ENCODE assay signal across 19 cellular contexts in genomic region chr13:67123165-67123564, GRCh38.
DNase-seq lines count a peak whose midpoint lies in the region; ATAC-seq, FAIRE-seq and TF ChIP-seq lines count a peak whose summit lies in the region.
"Had no signal": no experiment of that assay in that cellular context is flagged by ENCODE, and none has a peak within 500 bp of the region (broad histone marks: within the 10 kb centered on the region; RNA-seq: fewer than 3 reads in every experiment).

No MANE protein-coding gene starts in this region.

- H3K4me2 ChIP-seq in A549, result peak overlapping the region; percentile 77
- H3K4me2 ChIP-seq in OCI-LY7 (ENCODE audit: low read length), result peak overlapping the region; percentile 19; the same call in 1 of the 2 replicates
- H3K4me2 ChIP-seq: SK-N-SH had no signal

- FAIRE-seq in A549 (lab: Jason Lieb, UNC) (no peak), H54 (lab: Jason Lieb, UNC) (no peak)
- FAIRE-seq: GM19239 had no signal

- no peak for TF ChIP-seq EP300 in A549 (IDR thresholded peaks at IDR 0.05)

- POLR2A ChIA-PET in A549 (lab: Yijun Ruan, JAX) (interaction anchor here (0.6 kb wide), 1 partner anchor 108 kb away, joined by 3 read pairs; no protein-coding TSS in a partner anchor), OCI-LY7 (lab: Charles Lee) (interaction anchor here (1.0 to 3.2 kb wide), 7 partner anchors 9 to 575 kb away, joined by 3 to 11 read pairs (median 3); no protein-coding TSS in a partner anchor)

- TF ChIP-seq RAD21 in A549 (conservative IDR thresholded peaks at IDR 0.05 in 1 of 2, IDR thresholded peaks at IDR 0.05 in 1 of 2), result no peak

- no peak overlapping the region for H3K9ac ChIP-seq in duodenal mucosa (ENCODE audit: low read depth in 1 of 2, low read length in 2 of 2)
- H3K9ac ChIP-seq: SK-N-SH had no signal

- H4K20me1 ChIP-seq in OCI-LY7 (ENCODE audit: insufficient read depth, low read length), result no peaks in the 10 kb centered on the region

- DNase-seq in A549 (ENCODE audit: low read depth in 1 of 2, low spot score in 1 of 2), result peak in 1 of 2 experiments; percentile 51
- DNase-seq in HT-29 (ENCODE audit: low spot score), result peak; percentile 28
- peak; percentile 31 for DNase-seq in OCI-LY7 (ENCODE audit: low spot score)
- no peak for DNase-seq in NCI-H524 treated with DMSO at 0.1 percent for 48 hours (lab: John Stamatoyannopoulos, UW)
- DNase-seq in H54 (ENCODE audit: insufficient read length, low spot score), result no peak
- no peak for DNase-seq in activated effector memory CD4-positive, alpha-beta T cell treated with Interleukin-2 at 50 U/mL for 16 hours
- DNase-seq: ACHN, AML-193, KG1, NCI-H146, NCI-H2081 treated with DMSO at 0.1 percent for 48 hours, NCI-H82, SHP77, SK-N-SH had no signal

- ATAC-seq in A549 (no peak), HG02885 (IDR thresholded peaks at IDR 0.05; ENCODE audit: poor library complexity, unreplicated experiment) (no peak)

- no peaks in the 10 kb centered on the region; the same call in 1 of the 2 replicates for H3K36me3 ChIP-seq in OCI-LY7 (ENCODE audit: insufficient read depth, low read length)
- no peaks in the 10 kb centered on the region for H3K36me3 ChIP-seq in duodenal mucosa (ENCODE audit: control insufficient read depth in 1 of 2, insufficient read depth in 2 of 2, low read length in 2 of 2)
- H3K36me3 ChIP-seq: HAP-1 had no signal

- H3K9me2 ChIP-seq in OCI-LY7 (ENCODE audit: insufficient read depth, low read length), result no peaks in the 10 kb centered on the region
- H3K9me2 ChIP-seq: SK-N-SH had no signal

- H2AFZ ChIP-seq in OCI-LY7 (ENCODE audit: low read length), result peak overlapping the region; percentile 54

- H3K4me3 ChIP-seq in A549 (peak overlapping the region; percentile 23; the same call in 1 of the 3 replicates), OCI-LY7 (ENCODE audit: low read depth, low read length, poor library complexity, severe bottlenecking) (no peak overlapping the region), duodenal mucosa (ENCODE audit: low read depth in 1 of 2, low read length in 2 of 2) (peak overlapping the region; percentile 36 to 45)
- H3K4me3 ChIP-seq: HAP-1 had no signal

- 2% methylated on average over 3 of the region's 3 CpGs for WGBS in A549 (ENCODE audit: missing lambda C conversion rate)

- intact Hi-C loops in OCI-LY7 (cut with micrococcal nuclease; ENCODE audit: unreplicated experiment), result no loop called here

- H3K4me1 ChIP-seq in A549, result peaks cover 69% of the 10 kb centered on the region
- H3K4me1 ChIP-seq in OCI-LY7 (ENCODE audit: insufficient read depth, low read length, poor library complexity, severe bottlenecking), result peaks cover 4% of the 10 kb centered on the region
- H3K4me1 ChIP-seq in duodenal mucosa (ENCODE audit: control insufficient read depth in 1 of 2, insufficient read depth in 2 of 2, low read length in 2 of 2), result no peaks in the 10 kb centered on the region

- H3K27ac ChIP-seq in A549, result peak overlapping the region; percentile 89 to 93
- no peak overlapping the region for H3K27ac ChIP-seq in OCI-LY7 (ENCODE audit: low read depth, low read length, poor library complexity, severe bottlenecking)
- H3K27ac ChIP-seq in duodenal mucosa (ENCODE audit: low read depth, low read length), result no peak overlapping the region
- H3K27ac ChIP-seq: HL-60 had no signal

- no TSS peak for BruUV-seq in OCI-LY7 (replicated peaks; lab: Mats Ljungman, UMichigan)

- CTCF ChIA-PET in A549 (lab: Yijun Ruan, JAX) (no interaction called here), OCI-LY7 (lab: Charles Lee; ENCODE audit: unreplicated experiment) (no interaction called here)

- TF ChIP-seq POLR2A in A549 (IDR thresholded peaks at IDR 0.05; ENCODE audit: low read length) (no peak), H54 (IDR thresholded peaks at IDR 0.05; ENCODE audit: low read depth, low read length) (no peak)

- no peaks in the 10 kb centered on the region for H3K27me3 ChIP-seq in duodenal mucosa (ENCODE audit: control insufficient read depth in 1 of 2, insufficient read depth in 2 of 2, low read length in 2 of 2)

- TF ChIP-seq CTCF in A549 (IDR thresholded peaks at IDR 0.05), result no peak
- no peak for TF ChIP-seq CTCF in OCI-LY7 (conservative IDR thresholded peaks at IDR 0.05; ENCODE audit: low read length)

- H3K9me3 ChIP-seq in A549, result no peaks in the 10 kb centered on the region
- H3K9me3 ChIP-seq in OCI-LY7 (ENCODE audit: low read length), result no peaks in the 10 kb centered on the region
- no peaks in the 10 kb centered on the region for H3K9me3 ChIP-seq in duodenal mucosa (ENCODE audit: control insufficient read depth in 1 of 2, low read length in 2 of 2)
- H3K9me3 ChIP-seq: HAP-1, SK-N-SH had no signal

- H3K79me2 ChIP-seq in OCI-LY7 (ENCODE audit: insufficient read depth, low read depth, low read length), result no peaks in the 10 kb centered on the region

TF ChIP-seq in A549, 52 proteins besides CTCF, POLR2A, EP300 and RAD21:
- no peak for TF ChIP-seq CHD4 (IDR thresholded peaks at IDR 0.05; ENCODE audit: borderline replicate concordance)
- TF ChIP-seq SMC3 (IDR thresholded peaks at IDR 0.05), result no peak
- TF ChIP-seq HOXB13 (CRISPR knock-in tag; IDR thresholded peaks at IDR 0.05; ENCODE audit: low read depth), result no peak
- TF ChIP-seq JUN (IDR thresholded peaks at IDR 0.05), result no peak
- TF ChIP-seq JUNB (IDR thresholded peaks at IDR 0.05), result no peak
- TF ChIP-seq HOXA7 (CRISPR knock-in tag; IDR thresholded peaks at IDR 0.05), result no peak
- no peak for TF ChIP-seq NR3C1 (IDR thresholded peaks at IDR 0.05)
TF ChIP-seq in A549: peak in this region for 0.

Comparison
In these comparisons a context has a peak if more than half of its experiments do, and no peak if none do; other contexts are left out.
1. DNase-seq: peak in HT-29 (single experiment) and OCI-LY7 (single experiment); none in NCI-H524 treated with DMSO at 0.1 percent for 48 hours (single experiment), H54 (single experiment) and activated effector memory CD4-positive, alpha-beta T cell treated with Interleukin-2 at 50 U/mL for 16 hours (single experiment).
2. H3K27ac ChIP-seq: peak in A549 (2 of 2); none in OCI-LY7 (single experiment) and duodenal mucosa (single experiment).